14 cellular contexts compared by ENCODE assay signal in genomic region chr12:32419520-32419960, GRCh38. TPM values are rescaled to one million over a fixed set of nuclear protein-coding genes. Genes with fewer than 3 reads are reported as not detected.
A peak's percentile ranks its signal among the peaks of the same experiment; 100 is the strongest.
DNase-seq lines count a peak whose midpoint lies in the region; ATAC-seq, FAIRE-seq and TF ChIP-seq lines count a peak whose summit lies in the region.
"Had no signal": no experiment of that assay in that cellular context is flagged by ENCODE, and none has a peak within 500 bp of the region (broad histone marks: within the 10 kb centered on the region; RNA-seq: fewer than 3 reads in every experiment).

No MANE protein-coding gene starts in this region.

- BruUV-seq in MCF 10A (replicated peaks; lab: Mats Ljungman, UMichigan) = no TSS peak

- peak; percentile 85 for ATAC-seq in upper lobe of right lung

- CTCF ChIA-PET in MCF 10A (lab: Yijun Ruan, JAX) = interaction anchor here (0.6 kb wide), 1 partner anchor 1068 kb away, joined by 5 read pairs; no protein-coding TSS in a partner anchor

- H3K9me3 ChIP-seq in breast epithelium (no peaks in the 10 kb centered on the region), SJCRH30 (replicated peaks) (no peaks in the 10 kb centered on the region), iPS-15b (ENCODE audit: control insufficient read depth, insufficient read depth, low read length) (no peaks in the 10 kb centered on the region), upper lobe of right lung (no peaks in the 10 kb centered on the region)
- H3K9me3 ChIP-seq: adrenal gland had no signal

- H3K4me1 Mint-ChIP-seq in MCF 10A (ENCODE audit: insufficient read depth, unreplicated experiment) = peaks cover 50% of the 10 kb centered on the region

- H3K27ac ChIP-seq in breast epithelium = no peak overlapping the region
- no peak overlapping the region for H3K27ac ChIP-seq in SJCRH30
- H3K27ac ChIP-seq in upper lobe of right lung = no peak overlapping the region
- H3K27ac ChIP-seq: adrenal gland had no signal

- H3K27ac Mint-ChIP-seq in MCF 10A (ENCODE audit: low read depth, unreplicated experiment) = peak overlapping the region; percentile 83

- no peak overlapping the region for H3K4me3 ChIP-seq in breast epithelium
- no peak overlapping the region for H3K4me3 ChIP-seq in SJCRH30
- H3K4me3 ChIP-seq in iPS-15b (ENCODE audit: low read depth, low read length) = no peak overlapping the region
- no peak overlapping the region for H3K4me3 ChIP-seq in upper lobe of right lung
- H3K4me3 ChIP-seq: adrenal gland had no signal

- intact Hi-C loops in MCF 10A (cut with micrococcal nuclease) = no loop called here
- intact Hi-C loops in breast epithelium (cut with DNase I; ENCODE audit: low total_unique reads) = no loop called here
- intact Hi-C loops in upper lobe of right lung (cut with DNase I) = no loop called here

- no peaks in the 10 kb centered on the region for H3K9me3 Mint-ChIP-seq in MCF 10A (ENCODE audit: unreplicated experiment)

- DNase-seq in MCF 10A (ENCODE audit: unreplicated experiment) = no peak
- no peak for DNase-seq in breast epithelium (ENCODE audit: low spot score in 2 of 2)
- peak; percentile 25 to 47 for DNase-seq in SJCRH30
- peak; percentile 75 for DNase-seq in upper lobe of right lung
- no peak for DNase-seq in H54 (ENCODE audit: insufficient read length, low spot score)
- no peak for DNase-seq in retina
- no peak for DNase-seq in NCI-H128 (lab: John Stamatoyannopoulos, UW; ENCODE audit: unreplicated experiment)
- DNase-seq: ACHN, adrenal gland, NCI-H2029, occipital lobe had no signal

- H3K27me3 ChIP-seq in breast epithelium = no peaks in the 10 kb centered on the region
- no peaks in the 10 kb centered on the region for H3K27me3 ChIP-seq in SJCRH30
- no peaks in the 10 kb centered on the region for H3K27me3 ChIP-seq in iPS-15b (ENCODE audit: control insufficient read depth, insufficient read depth, low read length)
- no peaks in the 10 kb centered on the region for H3K27me3 ChIP-seq in upper lobe of right lung
- H3K27me3 ChIP-seq: adrenal gland had no signal

- TF ChIP-seq POLR2A in breast epithelium (IDR thresholded peaks at IDR 0.05) (no peak), H54 (IDR thresholded peaks at IDR 0.05; ENCODE audit: low read depth, low read length) (no peak)

- H3K36me3 ChIP-seq in breast epithelium (no peaks in the 10 kb centered on the region), SJCRH30 (no peaks in the 10 kb centered on the region), iPS-15b (ENCODE audit: control insufficient read depth, insufficient read depth, low read length) (no peaks in the 10 kb centered on the region), upper lobe of right lung (no peaks in the 10 kb centered on the region)
- H3K36me3 ChIP-seq: adrenal gland had no signal

- H3K4me3 Mint-ChIP-seq in MCF 10A (ENCODE audit: unreplicated experiment) = no peak overlapping the region

- POLR2A ChIA-PET in MCF 10A (lab: Yijun Ruan, JAX) = interaction anchor here (0.5 to 1.2 kb wide), 4 partner anchors 16 to 983 kb away, joined by 3 read pairs; no protein-coding TSS in a partner anchor

- H3K9ac ChIP-seq in iPS-15b (ENCODE audit: low read depth, low read length) = peak overlapping the region; percentile 8

- H3K4me1 ChIP-seq in breast epithelium = no peaks in the 10 kb centered on the region
- H3K4me1 ChIP-seq in SJCRH30 = 0 out of 2 replicates have a peak, but pooled peaks cover 4% of the 10 kb centered on the region
- peaks cover 22% of the 10 kb centered on the region for H3K4me1 ChIP-seq in iPS-15b (ENCODE audit: control insufficient read depth, insufficient read depth, low read length)
- peaks cover 21% of the 10 kb centered on the region for H3K4me1 ChIP-seq in upper lobe of right lung

- no peak for FAIRE-seq in H54 (lab: Jason Lieb, UNC)
- FAIRE-seq: frontal cortex, GM18507 had no signal

- no peaks in the 10 kb centered on the region for H3K27me3 Mint-ChIP-seq in MCF 10A (ENCODE audit: insufficient read depth, unreplicated experiment)

- no peak for TF ChIP-seq CTCF in MCF 10A (IDR thresholded peaks at IDR 0.05; ENCODE audit: unreplicated experiment)
- no peak for TF ChIP-seq CTCF in breast epithelium (IDR thresholded peaks at IDR 0.05)
- TF ChIP-seq CTCF in upper lobe of right lung (IDR thresholded peaks at IDR 0.05) = no peak

- peaks cover 39% of the 10 kb centered on the region for H3K36me3 Mint-ChIP-seq in MCF 10A (ENCODE audit: insufficient read depth, unreplicated experiment)

RNA-seq across cellular contexts. Expression of gene FGD4, which starts 20.2 kb away (rescaled TPM):
- total RNA-seq in MCF 10A (2022) (32.5 and 34.7 TPM in 2 replicates), breast epithelium (10 to 100 TPM; 50.5 to 57.8 (median 56.3) TPM), upper lobe of right lung (65.5 TPM)
- 9.0 and 10.3 TPM in 2 replicates for total RNA-seq in SJCRH30 (2014; rRNA removed; shearing (Covaris generic))

Comparison
In these comparisons a context has a peak if more than half of its experiments do, and no peak if none do; other contexts are left out.
1. DNase-seq: peak in SJCRH30 (2 of 2) and upper lobe of right lung (single experiment); none in MCF 10A (single experiment), breast epithelium (0 of 2), H54 (single experiment), retina (single experiment) and NCI-H128 (single experiment).